ENCODE assay signal across 29 cellular contexts in the genomic region with DNA sequence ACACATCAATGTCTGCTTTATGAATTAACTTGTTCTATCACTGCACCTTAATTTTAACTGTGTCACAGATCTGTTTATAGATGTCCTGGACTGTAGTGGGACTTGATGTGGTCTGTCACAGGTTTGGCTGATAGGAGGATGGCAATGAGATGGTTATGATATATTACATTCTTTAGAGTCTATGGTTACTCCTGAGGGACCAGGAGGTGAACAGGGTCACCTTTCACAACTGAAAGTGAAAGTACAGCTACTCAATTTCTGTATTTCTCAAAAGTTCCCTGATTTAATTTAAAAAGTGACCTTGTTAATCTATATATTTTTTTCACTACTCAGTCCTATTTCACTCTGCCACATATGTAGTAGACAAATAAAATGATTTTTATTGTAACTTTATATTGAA.
"Had no signal": no experiment of that assay in that cellular context is flagged by ENCODE, and none has a peak within 500 bp of the region (broad histone marks: within the 10 kb centered on the region; RNA-seq: fewer than 3 reads in every experiment).

No MANE protein-coding gene starts in this region.

- H3K4me3 ChIP-seq: esophagus muscularis mucosa, gastroesophageal sphincter, heart left ventricle, hepatocyte, lung, mucosa of descending colon, neural progenitor cell, sigmoid colon, stomach, thyroid gland, vagina had no signal

- DNase-seq: effector CD8-positive, alpha-beta T cell; endodermal cell; foreskin keratinocyte; heart left ventricle; kidney; mesenchymal stem cell; mucosa of descending colon; naive B cell; right cardiac atrium; sigmoid colon; stimulated activated CD4-positive, alpha-beta T cell treated with anti-CD3 and anti-CD28 coated beads, Interleukin-2, amount 100 ng/mL, for 24 hours; stimulated activated CD4-positive, alpha-beta T cell treated with anti-CD3 and anti-CD28 coated beads, Interleukin-4, amount 100 ng/mL, for 24 hours; stimulated activated naive CD4-positive, alpha-beta T cell treated with Interleukin-2 at 50 U/mL for 16 hours; stomach; thyroid gland; trophoblast cell had no signal

- H3K4me1 Mint-ChIP-seq: mesothelial cell of epicardium; naive B cell; nephron; neural progenitor cell; stimulated activated effector memory CD8-positive, alpha-beta T cell treated with anti-CD3 and anti-CD28 coated beads, Interleukin-12 subunit alpha, Interleukin-12 subunit beta, amount 100 ng/mL, for 72 hours had no signal

- H3K36me3 Mint-ChIP-seq: naive B cell; neural progenitor cell; stimulated activated effector memory CD8-positive, alpha-beta T cell treated with anti-CD3 and anti-CD28 coated beads, Interleukin-12 subunit alpha, Interleukin-12 subunit beta, amount 100 ng/mL, for 72 hours had no signal

- H3K27me3 Mint-ChIP-seq: dendritic cell treated with granulocyte-macrophage colony-stimulating factor and Interleukin-4, amounts not matched to agents 40 ng/mL and 50 ng/mL, for 4 days; naive B cell; progenitor cell of endocrine pancreas had no signal

- H3K27me3 ChIP-seq: esophagus muscularis mucosa, foreskin keratinocyte, gastroesophageal sphincter, heart left ventricle, hepatocyte, neural progenitor cell, sigmoid colon, stomach, thyroid gland, vagina had no signal

- H3K4me2 ChIP-seq: hepatocyte, neural progenitor cell had no signal

- H3K36me3 ChIP-seq: esophagus muscularis mucosa, gastroesophageal sphincter, heart left ventricle, neural progenitor cell, sigmoid colon, stomach, thyroid gland, vagina had no signal

- H3K27ac Mint-ChIP-seq: dendritic cell treated with granulocyte-macrophage colony-stimulating factor and Interleukin-4, amounts not matched to agents 40 ng/mL and 50 ng/mL, for 4 days; endodermal cell; mesothelial cell of epicardium; naive B cell; nephron; neural progenitor cell; progenitor cell of endocrine pancreas; stimulated activated effector memory CD8-positive, alpha-beta T cell treated with anti-CD3 and anti-CD28 coated beads, Interleukin-12 subunit alpha, Interleukin-12 subunit beta, amount 100 ng/mL, for 72 hours had no signal

- H3K79me2 ChIP-seq: hepatocyte, parathyroid adenoma had no signal

- H2AFZ ChIP-seq: hepatocyte, neural progenitor cell, parathyroid adenoma had no signal

- H3K9ac ChIP-seq: neural progenitor cell, parathyroid adenoma had no signal

- H3K27ac ChIP-seq: esophagus muscularis mucosa, foreskin keratinocyte, gastroesophageal sphincter, heart left ventricle, hepatocyte, neural progenitor cell, parathyroid adenoma, sigmoid colon, stomach, thyroid gland, vagina had no signal

- H3K4me1 ChIP-seq: esophagus muscularis mucosa, foreskin keratinocyte, gastroesophageal sphincter, heart left ventricle, neural progenitor cell, parathyroid adenoma, sigmoid colon, stomach, thyroid gland, vagina had no signal

- ATAC-seq: foreskin keratinocyte; gastroesophageal sphincter; heart left ventricle; left lobe of liver; mucosa of descending colon; right cardiac atrium; stimulated activated effector memory CD8-positive, alpha-beta T cell treated with anti-CD3 and anti-CD28 coated beads, Interleukin-12 subunit alpha, Interleukin-12 subunit beta, amount 100 ng/mL, for 72 hours had no signal

- H3K9me3 ChIP-seq: esophagus muscularis mucosa, gastroesophageal sphincter, mucosa of descending colon, sigmoid colon, thyroid gland, vagina had no signal

- H3K4me3 Mint-ChIP-seq: dendritic cell treated with granulocyte-macrophage colony-stimulating factor and Interleukin-4, amounts not matched to agents 40 ng/mL and 50 ng/mL, for 4 days; endodermal cell; mesothelial cell of epicardium; naive B cell; nephron; neural progenitor cell; stimulated activated effector memory CD8-positive, alpha-beta T cell treated with anti-CD3 and anti-CD28 coated beads, Interleukin-12 subunit alpha, Interleukin-12 subunit beta, amount 100 ng/mL, for 72 hours had no signal

- H3K9me3 Mint-ChIP-seq: endodermal cell, nephron had no signal
